Comparison of ENCODE assay signal across 10 cellular contexts in the genomic region with DNA sequence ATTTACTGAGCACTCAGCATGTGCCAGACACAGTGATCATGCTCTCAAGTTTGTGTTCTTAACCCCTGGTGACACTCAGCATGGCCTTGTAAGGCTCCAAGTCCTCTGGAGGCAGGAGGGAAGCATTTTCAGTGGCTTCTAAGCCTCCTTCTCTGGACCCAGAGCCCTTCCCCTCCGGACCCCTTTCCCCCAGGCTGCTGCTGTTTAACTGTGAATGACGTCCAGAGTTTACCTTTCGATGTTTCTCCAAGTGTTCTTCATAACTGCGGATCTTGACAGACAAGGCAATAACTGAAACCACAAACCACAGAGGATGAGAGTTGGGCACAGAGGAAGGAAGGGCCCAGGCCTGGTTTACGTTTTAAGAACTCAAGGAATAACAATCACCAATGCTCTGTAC. TPM values are rescaled to one million over a fixed set of nuclear protein-coding genes. Genes with fewer than 3 reads are reported as not detected.
A peak's percentile ranks its signal among the peaks of the same experiment; 100 is the strongest.
DNase-seq lines count a peak whose midpoint lies in the region; ATAC-seq lines count a peak whose summit lies in the region.
"Had no signal": no experiment of that assay in that cellular context is flagged by ENCODE, and none has a peak within 500 bp of the region (broad histone marks: within the 10 kb centered on the region; RNA-seq: fewer than 3 reads in every experiment).

No MANE protein-coding gene starts in this region.

- H3K27ac ChIP-seq in mesendoderm (ENCODE audit: low read depth, low read length), result no peak overlapping the region
- H3K27ac ChIP-seq: SJSA1 had no signal

- H3K27me3 ChIP-seq in mesendoderm (ENCODE audit: insufficient read depth, low read length, poor library complexity), result no peaks in the 10 kb centered on the region
- H3K27me3 ChIP-seq: SJSA1 had no signal

- no CpG with 5 or more reads among the region's 5 CpGs for WGBS in mesendoderm (ENCODE audit: extremely low coverage, insufficient coverage, low lambda C conversion rate)

- no peaks in the 10 kb centered on the region for H3K4me1 ChIP-seq in mesendoderm (ENCODE audit: control insufficient read depth, low read depth, low read length)
- H3K4me1 ChIP-seq: SJSA1 had no signal

- no peak overlapping the region for H4K8ac ChIP-seq in mesendoderm (ENCODE audit: low read depth, low read length)

- no peaks in the 10 kb centered on the region for H3K27me3 Mint-ChIP-seq in activated naive CD4-positive, alpha-beta T cell treated with anti-CD3 and anti-CD28 coated beads, Interleukin-2, amount 10 ng/mL, durations not matched to agents 7 days and 5 days
- no peaks in the 10 kb centered on the region for H3K27me3 Mint-ChIP-seq in activated CD8-positive, alpha-beta T cell treated with anti-CD3 and anti-CD28 coated beads, Interleukin-2, amount 10 ng/mL, durations not matched to agents 7 days and 5 days (ENCODE audit: low read depth)
- no peaks in the 10 kb centered on the region for H3K27me3 Mint-ChIP-seq in stimulated activated naive B cell treated with anti-CD40 and anti-IgM and Interleukin-4, amounts not matched to agents 10 μg/mL and 1 μg/mL and 100 μg/mL, for 72 hours

- CTCF ChIA-PET in activated naive CD4-positive, alpha-beta T cell treated with anti-CD3 and anti-CD28 coated beads, Interleukin-2, amount 10 ng/mL, durations not matched to agents 7 days and 5 days (lab: Charles Lee), result no interaction called here
- CTCF ChIA-PET in activated CD8-positive, alpha-beta T cell treated with anti-CD3 and anti-CD28 coated beads, Interleukin-2, amount 10 ng/mL, durations not matched to agents 7 days and 5 days (lab: Charles Lee), result interaction anchor here (3.0 kb wide), 1 partner anchor 11 kb away, joined by 9 read pairs; no protein-coding TSS in a partner anchor

- no peak overlapping the region for H2BK120ac ChIP-seq in mesendoderm (ENCODE audit: low read depth, low read length)

- peaks cover 36% of the 10 kb centered on the region for H3K36me3 ChIP-seq in mesendoderm (ENCODE audit: control insufficient read depth, insufficient read depth, low read length)

- H3K56ac ChIP-seq in mesendoderm (ENCODE audit: low read length), result no peak overlapping the region

- no peak overlapping the region for H3K18ac ChIP-seq in mesendoderm (ENCODE audit: low read length)

- no peak overlapping the region for H3K9ac ChIP-seq in mesendoderm (ENCODE audit: low read length)

- no peak overlapping the region for H3K4me2 ChIP-seq in mesendoderm (ENCODE audit: low read length)

- H3K79me1 ChIP-seq in mesendoderm (ENCODE audit: low read length), result peaks cover 8% of the 10 kb centered on the region

- POLR2A ChIA-PET in activated CD8-positive, alpha-beta T cell treated with anti-CD3 and anti-CD28 coated beads, Interleukin-2, amount 10 ng/mL, durations not matched to agents 7 days and 5 days (lab: Charles Lee), result interaction anchor here (0.7 to 1.8 kb wide), 2 partner anchors 7 to 22 kb away, joined by 3 to 10 read pairs; partner anchors contain the start of gene OSCP1

- H3K9me3 Mint-ChIP-seq in activated naive CD4-positive, alpha-beta T cell treated with anti-CD3 and anti-CD28 coated beads, Interleukin-2, amount 10 ng/mL, durations not matched to agents 7 days and 5 days, result no peaks in the 10 kb centered on the region
- H3K9me3 Mint-ChIP-seq in activated CD8-positive, alpha-beta T cell treated with anti-CD3 and anti-CD28 coated beads, Interleukin-2, amount 10 ng/mL, durations not matched to agents 7 days and 5 days (ENCODE audit: insufficient read depth), result no peaks in the 10 kb centered on the region
- H3K9me3 Mint-ChIP-seq in stimulated activated naive B cell treated with anti-CD40 and anti-IgM and Interleukin-4, amounts not matched to agents 10 μg/mL and 1 μg/mL and 100 μg/mL, for 72 hours, result no peaks in the 10 kb centered on the region

- H3K27ac Mint-ChIP-seq in activated naive CD4-positive, alpha-beta T cell treated with anti-CD3 and anti-CD28 coated beads, Interleukin-2, amount 10 ng/mL, durations not matched to agents 7 days and 5 days, result peak overlapping the region; percentile 92
- peak overlapping the region; percentile 92 for H3K27ac Mint-ChIP-seq in activated CD8-positive, alpha-beta T cell treated with anti-CD3 and anti-CD28 coated beads, Interleukin-2, amount 10 ng/mL, durations not matched to agents 7 days and 5 days
- peak overlapping the region; percentile 62 for H3K27ac Mint-ChIP-seq in stimulated activated naive B cell treated with anti-CD40 and anti-IgM and Interleukin-4, amounts not matched to agents 10 μg/mL and 1 μg/mL and 100 μg/mL, for 72 hours

- H3K4me3 ChIP-seq in mesendoderm (ENCODE audit: low read length), result no peak overlapping the region
- H3K4me3 ChIP-seq: SJSA1 had no signal

- H3K4me3 Mint-ChIP-seq in activated naive CD4-positive, alpha-beta T cell treated with anti-CD3 and anti-CD28 coated beads, Interleukin-2, amount 10 ng/mL, durations not matched to agents 7 days and 5 days, result peak overlapping the region; percentile 55
- peak overlapping the region; percentile 70 for H3K4me3 Mint-ChIP-seq in activated CD8-positive, alpha-beta T cell treated with anti-CD3 and anti-CD28 coated beads, Interleukin-2, amount 10 ng/mL, durations not matched to agents 7 days and 5 days
- H3K4me3 Mint-ChIP-seq in stimulated activated naive B cell treated with anti-CD40 and anti-IgM and Interleukin-4, amounts not matched to agents 10 μg/mL and 1 μg/mL and 100 μg/mL, for 72 hours, result no peak overlapping the region

- peak; percentile 52 for DNase-seq in activated naive CD4-positive, alpha-beta T cell treated with anti-CD3 and anti-CD28 coated beads, Interleukin-2, amount 10 ng/mL, durations not matched to agents 7 days and 5 days
- no peak for DNase-seq in activated naive CD4-positive, alpha-beta T cell treated with Interleukin-2 at 50 U/mL for 16 hours
- DNase-seq in activated CD8-positive, alpha-beta T cell treated with anti-CD3 and anti-CD28 coated beads, Interleukin-2, amount 10 ng/mL, durations not matched to agents 7 days and 5 days, result peak; percentile 52
- no peak for DNase-seq in stimulated activated naive B cell treated with anti-CD40 and anti-IgM and Interleukin-4, amounts not matched to agents 10 μg/mL and 1 μg/mL and 100 μg/mL, for 72 hours
- DNase-seq in mesendoderm, result no peak
- DNase-seq in dedifferentiated amniotic fluid mesenchymal stem cell (ENCODE audit: extremely low spot score), result no peak
- DNase-seq: cortex of kidney, head of caudate nucleus, NCI-H2227 treated with DMSO at 0.1 percent for 48 hours had no signal

- ATAC-seq in activated CD8-positive, alpha-beta T cell treated with anti-CD3 and anti-CD28 coated beads, Interleukin-2, amount 10 ng/mL, durations not matched to agents 7 days and 5 days, result peak; percentile 58
- ATAC-seq in stimulated activated naive B cell treated with anti-CD40 and anti-IgM and Interleukin-4, amounts not matched to agents 10 μg/mL and 1 μg/mL and 100 μg/mL, for 72 hours (replicated peaks), result peak; percentile 13 to 35

- H3K4ac ChIP-seq in mesendoderm (ENCODE audit: low read depth, low read length), result no peak overlapping the region

- H4K5ac ChIP-seq in mesendoderm (ENCODE audit: low read length), result no peak overlapping the region

- H2AK5ac ChIP-seq in mesendoderm (ENCODE audit: low read length), result no peak overlapping the region

- H3K79me2 ChIP-seq in mesendoderm (ENCODE audit: control insufficient read depth, insufficient read depth, low read length), result no peaks in the 10 kb centered on the region

- peaks cover 71% of the 10 kb centered on the region for H3K4me1 Mint-ChIP-seq in activated naive CD4-positive, alpha-beta T cell treated with anti-CD3 and anti-CD28 coated beads, Interleukin-2, amount 10 ng/mL, durations not matched to agents 7 days and 5 days
- peaks cover 73% of the 10 kb centered on the region for H3K4me1 Mint-ChIP-seq in activated CD8-positive, alpha-beta T cell treated with anti-CD3 and anti-CD28 coated beads, Interleukin-2, amount 10 ng/mL, durations not matched to agents 7 days and 5 days (ENCODE audit: low read depth)
- H3K4me1 Mint-ChIP-seq in stimulated activated naive B cell treated with anti-CD40 and anti-IgM and Interleukin-4, amounts not matched to agents 10 μg/mL and 1 μg/mL and 100 μg/mL, for 72 hours, result peaks cover 24 to 39% of the 10 kb centered on the region in 2 donors

- no peak overlapping the region for H3K23ac ChIP-seq in mesendoderm (ENCODE audit: low read length)

- H2BK5ac ChIP-seq in mesendoderm (ENCODE audit: low read length), result no peak overlapping the region

- H3K36me3 Mint-ChIP-seq in activated naive CD4-positive, alpha-beta T cell treated with anti-CD3 and anti-CD28 coated beads, Interleukin-2, amount 10 ng/mL, durations not matched to agents 7 days and 5 days, result peaks cover 68% of the 10 kb centered on the region
- peaks cover 75% of the 10 kb centered on the region for H3K36me3 Mint-ChIP-seq in activated CD8-positive, alpha-beta T cell treated with anti-CD3 and anti-CD28 coated beads, Interleukin-2, amount 10 ng/mL, durations not matched to agents 7 days and 5 days (ENCODE audit: low read depth)
- peaks cover 49 to 60% of the 10 kb centered on the region in 2 donors for H3K36me3 Mint-ChIP-seq in stimulated activated naive B cell treated with anti-CD40 and anti-IgM and Interleukin-4, amounts not matched to agents 10 μg/mL and 1 μg/mL and 100 μg/mL, for 72 hours

- H2BK15ac ChIP-seq in mesendoderm (replicated peaks; ENCODE audit: low read depth), result no peak overlapping the region

RNA-seq across cellular contexts. Expression of gene MRPS15, which starts 6.5 kb away (rescaled TPM):
- 100 to 1,000 TPM; 115 TPM for total RNA-seq in activated CD8-positive, alpha-beta T cell treated with anti-CD3 and anti-CD28 coated beads, Interleukin-2, amount 10 ng/mL, durations not matched to agents 7 days and 5 days
- 194 TPM for polyA plus RNA-seq in mesendoderm (2013, experiment 1 of 2)
- 195 TPM for polyA plus RNA-seq in mesendoderm (2013, experiment 2 of 2)

RNA-seq across cellular contexts. Expression of gene OSCP1, which starts 7.4 kb away (rescaled TPM):
- total RNA-seq in activated CD8-positive, alpha-beta T cell treated with anti-CD3 and anti-CD28 coated beads, Interleukin-2, amount 10 ng/mL, durations not matched to agents 7 days and 5 days, result 1 to 10 TPM in 1 of 2 experiments, under 1 TPM in 1; 0.66 to 1.9 TPM
- polyA plus RNA-seq in mesendoderm (2013, experiment 1 of 2), result 1.8 TPM
- 2.2 TPM for polyA plus RNA-seq in mesendoderm (2013, experiment 2 of 2)

RNA-seq across cellular contexts. Expression of gene CSF3R, which starts 25.0 kb away (rescaled TPM):
- total RNA-seq in activated CD8-positive, alpha-beta T cell treated with anti-CD3 and anti-CD28 coated beads, Interleukin-2, amount 10 ng/mL, durations not matched to agents 7 days and 5 days, result under 1 TPM in 1 of 2 experiments, not detected in 1; 0.05 TPM
- polyA plus RNA-seq in mesendoderm (2013, experiment 1 of 2), result 0.11 TPM
- polyA plus RNA-seq in mesendoderm (2013, experiment 2 of 2), result 0.31 TPM
- total RNA-seq: SJSA1 had no signal

RNA-seq across cellular contexts. Expression of gene LSM10, which starts 60.0 kb away (rescaled TPM):
- total RNA-seq in activated CD8-positive, alpha-beta T cell treated with anti-CD3 and anti-CD28 coated beads, Interleukin-2, amount 10 ng/mL, durations not matched to agents 7 days and 5 days, result 10 to 100 TPM; 44.7 to 47.5 TPM
- 64.1 TPM for polyA plus RNA-seq in mesendoderm (2013, experiment 1 of 2)
- polyA plus RNA-seq in mesendoderm (2013, experiment 2 of 2), result 62.9 TPM

Comparison
In these comparisons a context has a peak if more than half of its experiments do, and no peak if none do; other contexts are left out.
1. DNase-seq: peak in activated naive CD4-positive, alpha-beta T cell treated with anti-CD3 and anti-CD28 coated beads, Interleukin-2, amount 10 ng/mL, durations not matched to agents 7 days and 5 days (single experiment) and activated CD8-positive, alpha-beta T cell treated with anti-CD3 and anti-CD28 coated beads, Interleukin-2, amount 10 ng/mL, durations not matched to agents 7 days and 5 days (single experiment); none in activated naive CD4-positive, alpha-beta T cell treated with Interleukin-2 at 50 U/mL for 16 hours (single experiment), stimulated activated naive B cell treated with anti-CD40 and anti-IgM and Interleukin-4, amounts not matched to agents 10 μg/mL and 1 μg/mL and 100 μg/mL, for 72 hours (single experiment), mesendoderm (single experiment) and dedifferentiated amniotic fluid mesenchymal stem cell (single experiment).
2. H3K4me3 Mint-ChIP-seq: peak in activated naive CD4-positive, alpha-beta T cell treated with anti-CD3 and anti-CD28 coated beads, Interleukin-2, amount 10 ng/mL, durations not matched to agents 7 days and 5 days (single experiment) and activated CD8-positive, alpha-beta T cell treated with anti-CD3 and anti-CD28 coated beads, Interleukin-2, amount 10 ng/mL, durations not matched to agents 7 days and 5 days (single experiment); none in stimulated activated naive B cell treated with anti-CD40 and anti-IgM and Interleukin-4, amounts not matched to agents 10 μg/mL and 1 μg/mL and 100 μg/mL, for 72 hours (0 of 2).
3. Peak in every context shown above with its lines, with median percentiles within 50 percentile points of each other: H3K27ac Mint-ChIP-seq.